ENCODE assay signal across 18 cellular contexts in the genomic region with DNA sequence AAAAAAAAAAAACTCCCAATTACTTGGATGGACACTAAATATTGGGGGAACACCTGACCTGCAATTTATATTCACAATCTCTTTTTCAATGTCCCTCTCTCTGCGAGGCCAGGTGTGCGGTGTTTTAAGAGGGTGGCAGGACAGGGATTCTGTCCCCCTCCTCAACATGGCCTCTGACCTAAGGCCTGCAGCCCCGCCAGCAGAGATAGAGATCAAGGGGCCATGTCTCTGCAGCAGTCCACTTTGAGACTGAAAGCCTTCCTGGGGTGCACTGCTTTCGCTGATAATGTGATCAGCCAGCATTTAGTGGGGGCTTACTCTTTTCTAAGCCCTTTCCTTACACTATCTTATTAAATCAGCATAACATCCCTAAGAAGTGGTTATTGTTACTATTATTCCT.
DNase-seq lines count a peak whose midpoint lies in the region; ATAC-seq and TF ChIP-seq lines count a peak whose summit lies in the region.
"Had no signal": no experiment of that assay in that cellular context is flagged by ENCODE, and none has a peak within 500 bp of the region (broad histone marks: within the 10 kb centered on the region; RNA-seq: fewer than 3 reads in every experiment).

No MANE protein-coding gene starts in this region.

- WGBS in endodermal cell (ENCODE audit: insufficient coverage in 1 of 2, insufficient read length in 1 of 2), 2 experiments = 68 to 85% methylated on average over 4 of the region's 4 CpGs

- H3K27ac ChIP-seq in endodermal cell (ENCODE audit: low read depth, low read length) (no peak overlapping the region), neural progenitor cell (no peak overlapping the region)
- H3K27ac ChIP-seq: SK-N-MC had no signal

- H3K4me3 Mint-ChIP-seq in endodermal cell (no peak overlapping the region), neural progenitor cell (peak overlapping the region; percentile 74)
- H3K4me3 Mint-ChIP-seq: CD4-positive, CD25-positive, alpha-beta regulatory T cell had no signal

- no peak overlapping the region for H3K4me3 ChIP-seq in endodermal cell (ENCODE audit: low read length)
- no peak overlapping the region for H3K4me3 ChIP-seq in neural progenitor cell
- H3K4me3 ChIP-seq: SK-N-MC had no signal

- H3K9me3 Mint-ChIP-seq in endodermal cell (no peaks in the 10 kb centered on the region), neural progenitor cell (no peaks in the 10 kb centered on the region)

- DNase-seq in NCI-H82 (lab: John Stamatoyannopoulos, UW) (peak; percentile 34), NCI-H82 treated with DMSO at 0.1 percent for 48 hours (lab: John Stamatoyannopoulos, UW; ENCODE audit: unreplicated experiment) (no peak), endodermal cell (peak; percentile 23), neural progenitor cell (ENCODE audit: low spot score) (peak; percentile 36), ureter (ENCODE audit: low spot score) (no peak)
- DNase-seq: 8988T; ACHN; CD4-positive, CD25-positive, alpha-beta regulatory T cell; DND-41; GOT3; HCEC 1CT; Karpas-422; SIG-M5 had no signal

- H3K36me3 Mint-ChIP-seq in endodermal cell (ENCODE audit: low read depth) = no peaks in the 10 kb centered on the region
- no peaks in the 10 kb centered on the region for H3K36me3 Mint-ChIP-seq in neural progenitor cell
- H3K36me3 Mint-ChIP-seq: CD4-positive, CD25-positive, alpha-beta regulatory T cell had no signal

- H3K4me2 ChIP-seq in neural progenitor cell = peak overlapping the region; percentile 69

- H3K36me3 ChIP-seq in endodermal cell (ENCODE audit: control insufficient read depth, insufficient read depth, low read length) (no peaks in the 10 kb centered on the region), neural progenitor cell (no peaks in the 10 kb centered on the region)
- H3K36me3 ChIP-seq: BE2C had no signal

- H3K9me3 ChIP-seq in endodermal cell (ENCODE audit: control insufficient read depth, low read length) (peaks cover 10% of the 10 kb centered on the region), neural progenitor cell (ENCODE audit: low read depth) (no peaks in the 10 kb centered on the region)
- H3K9me3 ChIP-seq: BE2C had no signal

- no peak overlapping the region for H3K9ac ChIP-seq in endodermal cell (ENCODE audit: extremely low read depth, low read length, poor library complexity, severe bottlenecking)
- H3K9ac ChIP-seq in neural progenitor cell = no peak overlapping the region

- peaks cover 6% of the 10 kb centered on the region for H3K4me1 ChIP-seq in endodermal cell (ENCODE audit: control insufficient read depth, insufficient read depth, low read length)
- H3K4me1 ChIP-seq in neural progenitor cell = peaks cover 40% of the 10 kb centered on the region
- H3K4me1 ChIP-seq: BE2C had no signal

- H3K79me2 ChIP-seq in neural progenitor cell (ENCODE audit: low read depth) = no peaks in the 10 kb centered on the region

- no peak for TF ChIP-seq CTCF in endodermal cell (conservative IDR thresholded peaks at IDR 0.05)
- TF ChIP-seq CTCF in neural progenitor cell (IDR thresholded peaks at IDR 0.05) = no peak

- H2AFZ ChIP-seq in neural progenitor cell (replicated peaks) = no peak overlapping the region

- no peak for ATAC-seq in HG03159 (IDR thresholded peaks at IDR 0.05; ENCODE audit: unreplicated experiment)
- ATAC-seq in HG03457 (IDR thresholded peaks at IDR 0.05; ENCODE audit: unreplicated experiment) = no peak
- ATAC-seq: HepG2 had no signal

- no peak overlapping the region for H3K27ac Mint-ChIP-seq in endodermal cell
- no peak overlapping the region for H3K27ac Mint-ChIP-seq in neural progenitor cell
- H3K27ac Mint-ChIP-seq: CD4-positive, CD25-positive, alpha-beta regulatory T cell had no signal

- no peaks in the 10 kb centered on the region for H4K20me1 ChIP-seq in neural progenitor cell (ENCODE audit: low read depth)

- H3K4me1 Mint-ChIP-seq in endodermal cell (peaks cover 20% of the 10 kb centered on the region), neural progenitor cell (peaks cover 31% of the 10 kb centered on the region)
- H3K4me1 Mint-ChIP-seq: CD4-positive, CD25-positive, alpha-beta regulatory T cell had no signal

- H3F3A ChIP-seq in neural progenitor cell (ENCODE audit: low read depth) = peaks cover 20% of the 10 kb centered on the region

- H3K27me3 Mint-ChIP-seq in endodermal cell (ENCODE audit: insufficient read depth) (peaks cover 2% of the 10 kb centered on the region), neural progenitor cell (ENCODE audit: insufficient read depth, low read depth) (peaks cover 20% of the 10 kb centered on the region)
- H3K27me3 Mint-ChIP-seq: CD4-positive, CD25-positive, alpha-beta regulatory T cell had no signal

- H3K27me3 ChIP-seq in endodermal cell (ENCODE audit: control insufficient read depth, insufficient read depth, low read length, poor library complexity, severe bottlenecking) (no peaks in the 10 kb centered on the region), neural progenitor cell (no peaks in the 10 kb centered on the region)
- H3K27me3 ChIP-seq: BE2C had no signal

Comparison
In these comparisons a context has a peak if more than half of its experiments do, and no peak if none do; other contexts are left out.
1. DNase-seq: peak in NCI-H82 (single experiment), endodermal cell (single experiment) and neural progenitor cell (single experiment); none in NCI-H82 treated with DMSO at 0.1 percent for 48 hours (single experiment) and ureter (single experiment).